In genomic region chr13:21124853-21125252, GRCh38 we compare ENCODE assay signal across 10 cellular contexts. TPM values are rescaled to one million over a fixed set of nuclear protein-coding genes. Genes with fewer than 3 reads are reported as not detected.
DNase-seq lines count a peak whose midpoint lies in the region; ATAC-seq and TF ChIP-seq lines count a peak whose summit lies in the region.
"Had no signal": no experiment of that assay in that cellular context is flagged by ENCODE, and none has a peak within 500 bp of the region (broad histone marks: within the 10 kb centered on the region; RNA-seq: fewer than 3 reads in every experiment).

No MANE protein-coding gene starts in this region.

- no peaks in the 10 kb centered on the region for H3K9me3 Mint-ChIP-seq in T-cell

- peak; percentile 48 for DNase-seq in DMS79 treated with DMSO at 0.1 percent for 48 hours (lab: John Stamatoyannopoulos, UW)
- peak; percentile 2 for DNase-seq in NCI-H146 treated with DMSO at 0.1 percent for 48 hours (lab: John Stamatoyannopoulos, UW; ENCODE audit: unreplicated experiment)
- peak; percentile 60 for DNase-seq in mesenteric fat pad (ENCODE audit: low spot score)
- DNase-seq in HCEC 1CT, result no peak
- no peak for DNase-seq in left cardiac atrium
- no peak for DNase-seq in T-cell
- DNase-seq in GOT3 (lab: John Stamatoyannopoulos, UW), result no peak

- intact Hi-C loops in left cardiac atrium (cut with DNase I), result no loop called here

- POLR2A ChIA-PET in T-cell (lab: Charles Lee), result no interaction called here

- no peak overlapping the region for H3K4me3 Mint-ChIP-seq in T-cell

- H3K36me3 Mint-ChIP-seq in T-cell, result no peaks in the 10 kb centered on the region

- no peak overlapping the region for H3K27ac Mint-ChIP-seq in T-cell

- ATAC-seq in left cardiac atrium (no peak), T-cell (replicated peaks in 1 of 4) (no peak)
- ATAC-seq: GM12878 had no signal

- TF ChIP-seq CTCF in VCaP (conservative IDR thresholded peaks at IDR 0.05), result no peak

- H3K4me1 Mint-ChIP-seq in T-cell, result no peaks in the 10 kb centered on the region

- CTCF ChIA-PET in T-cell (lab: Charles Lee), result interaction anchor here in 1 of 2 donors (0.7 kb wide), 1 partner anchor 646 kb away, joined by 3 read pairs; no protein-coding TSS in a partner anchor

- peak overlapping the region; percentile 53 for H3K27ac ChIP-seq in VCaP
- H3K27ac ChIP-seq: thoracic aorta had no signal

- peaks cover 3% of the 10 kb centered on the region in 2 donors for H3K27me3 Mint-ChIP-seq in T-cell

RNA-seq across cellular contexts. Expression of gene SAP18, which starts 15.1 kb away (rescaled TPM):
- total RNA-seq in mesenteric fat pad (206 TPM), left cardiac atrium (100 to 1,000 TPM; 215 to 243 TPM), T-cell (100 to 1,000 TPM; 142 to 236 (median 170) TPM)

RNA-seq across cellular contexts. Expression of gene SKA3, which starts 51.5 kb away (rescaled TPM):
- total RNA-seq in mesenteric fat pad, result not detected
- total RNA-seq in left cardiac atrium, result 1 to 10 TPM in 1 of 2 donors, under 1 TPM in 1; 0.24 to 1.1 TPM
- 1 to 10 TPM in 2 of 5 donors, under 1 TPM in 3; 0.69 to 2.7 (median 0.98) TPM for total RNA-seq in T-cell
- total RNA-seq: thoracic aorta had no signal

RNA-seq across cellular contexts. Expression of gene MRPL57, which starts 51.6 kb away (rescaled TPM):
- total RNA-seq in mesenteric fat pad (14.1 TPM), left cardiac atrium (10 to 100 TPM; 18.8 to 20.1 TPM), T-cell (10 to 100 TPM; 11.0 to 18.6 (median 16.4) TPM)

Comparison
In these comparisons a context has a peak if more than half of its experiments do, and no peak if none do; other contexts are left out.
1. DNase-seq: peak in DMS79 treated with DMSO at 0.1 percent for 48 hours (single experiment), NCI-H146 treated with DMSO at 0.1 percent for 48 hours (single experiment) and mesenteric fat pad (single experiment); none in HCEC 1CT (single experiment), left cardiac atrium (single experiment), T-cell (0 of 34) and GOT3 (single experiment).